8 cellular contexts compared by ENCODE assay signal in the genomic region with DNA sequence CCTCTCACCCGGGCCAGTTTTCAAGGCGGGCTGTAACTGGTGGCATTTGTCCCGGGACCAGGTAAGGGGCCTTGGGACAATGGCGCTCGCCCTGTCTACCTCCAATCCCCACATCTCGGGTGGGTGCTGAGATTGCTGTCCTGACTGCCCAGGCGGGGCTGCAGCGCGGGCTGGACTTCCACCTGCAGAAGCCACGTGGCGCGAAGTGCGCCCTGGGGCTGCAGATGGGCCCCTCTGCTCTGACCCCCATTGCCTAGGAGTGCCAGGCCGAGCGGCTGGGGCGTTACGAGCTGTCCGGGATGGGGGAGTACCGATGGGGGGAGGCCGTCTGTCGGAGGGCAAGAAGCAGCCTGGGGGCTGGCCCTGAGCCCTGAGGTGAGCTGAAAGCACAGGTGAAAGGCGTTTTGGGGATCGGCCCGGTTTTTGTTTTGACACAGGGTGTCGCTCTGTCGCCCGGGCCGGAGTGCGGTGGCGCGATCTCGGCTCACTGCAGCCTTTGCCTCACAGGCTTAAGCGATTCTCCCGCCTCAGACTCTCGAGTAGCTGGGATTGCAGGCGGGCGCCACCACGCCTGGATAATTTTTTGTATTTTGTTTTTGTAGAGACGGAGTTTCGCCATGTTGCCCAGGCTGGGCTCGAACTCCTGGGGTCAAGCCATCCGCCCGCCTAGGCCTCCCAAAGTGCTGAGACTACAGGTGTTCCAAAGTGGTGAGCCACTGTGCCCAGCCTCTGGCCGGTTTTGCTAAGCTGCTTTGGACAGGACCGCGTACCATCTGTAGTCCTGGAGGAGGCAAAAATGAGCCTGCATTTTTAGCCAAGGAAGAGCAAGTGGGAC. TPM values are rescaled to one million over a fixed set of nuclear protein-coding genes. Genes with fewer than 3 reads are reported as not detected.
DNase-seq lines count a peak whose midpoint lies in the region; ATAC-seq and TF ChIP-seq lines count a peak whose summit lies in the region.

SFXN2 (plus strand) TSS at position 16 of the 835 bp plus-strand sequence. CDS start 12,001 bp downstream, outside the sequence.

- ATAC-seq in GM19035 (IDR thresholded peaks at IDR 0.05; ENCODE audit: unreplicated experiment) (peak; percentile 30), HG03521 (IDR thresholded peaks at IDR 0.05; ENCODE audit: unreplicated experiment) (peak; percentile 18), thoracic aorta (ENCODE audit: insufficient number of reproducible peaks, low FRiP score, low read depth) (no peak)

- H3K27ac Mint-ChIP-seq in nephron progenitor cell: peak within 1 kb of the TSS; percentile 95

- peaks cover 68 to 82% (median 79%) of the 10 kb centered on the region in 10 experiments for H3K4me1 ChIP-seq in BLaER1 treated with 17β-estradiol and CSF1 and Interleukin-3, amounts not matched to agents 10 nM and 100 nM
- peaks cover 12 to 19% of the 10 kb centered on the region in 2 donors for H3K4me1 ChIP-seq in thoracic aorta (ENCODE audit: control insufficient read depth in 1 of 2, low read depth in 2 of 2)

- H3K27me3 ChIP-seq in BLaER1 treated with 17β-estradiol and CSF1 and Interleukin-3, amounts not matched to agents 10 nM and 100 nM: no peaks in the 10 kb centered on the region
- H3K27me3 ChIP-seq in WERI-Rb-1 (ENCODE audit: insufficient read depth, low read depth, severe bottlenecking) (no peaks in the 10 kb centered on the region), thoracic aorta (replicated peaks; ENCODE audit: insufficient read depth) (no peaks in the 10 kb centered on the region)

- H3K27me3 Mint-ChIP-seq in nephron progenitor cell (ENCODE audit: low read depth, poor library complexity): peaks cover 2% of the 10 kb centered on the region

- H3K4me1 Mint-ChIP-seq in nephron progenitor cell: peaks cover 74% of the 10 kb centered on the region

- peaks cover 0 to 9% (median 0%) of the 10 kb centered on the region in 11 experiments; a peak in 3 of 22 replicates for H4K20me1 ChIP-seq in BLaER1 treated with 17β-estradiol and CSF1 and Interleukin-3, amounts not matched to agents 10 nM and 100 nM

- peak within 1 kb of the TSS; percentile 39 to 90 (median 82) for H3K27ac ChIP-seq in BLaER1 treated with 17β-estradiol and CSF1 and Interleukin-3, amounts not matched to agents 10 nM and 100 nM
- peak within 1 kb of the TSS; percentile 86 for H3K27ac ChIP-seq in WERI-Rb-1
- H3K27ac ChIP-seq in thoracic aorta: peak within 1 kb of the TSS; percentile 51 to 68

- no peaks in the 10 kb centered on the region for H3K9me3 Mint-ChIP-seq in nephron progenitor cell

- H3K9me3 ChIP-seq in BLaER1 treated with 17β-estradiol and CSF1 and Interleukin-3, amounts not matched to agents 10 nM and 100 nM (replicated peaks in 1 of 11): no peaks in the 10 kb centered on the region
- H3K9me3 ChIP-seq in WERI-Rb-1 (ENCODE audit: severe bottlenecking) (no peaks in the 10 kb centered on the region), thoracic aorta (no peaks in the 10 kb centered on the region)

- peak within 1 kb of the TSS; percentile 77 to 97 (median 84) for H3K4me3 ChIP-seq in BLaER1 treated with 17β-estradiol and CSF1 and Interleukin-3, amounts not matched to agents 10 nM and 100 nM
- H3K4me3 ChIP-seq in WERI-Rb-1 (ENCODE audit: low read depth, low read length): peak within 1 kb of the TSS; percentile 97
- H3K4me3 ChIP-seq in thoracic aorta: peak within 1 kb of the TSS; percentile 85

- DNase-seq in WERI-Rb-1 (peak; percentile 50), dermis blood vessel endothelial cell (peak; percentile 24), nephron progenitor cell (peak; percentile 52), thoracic aorta (ENCODE audit: low spot score) (no peak), NCI-H128 (lab: John Stamatoyannopoulos, UW; ENCODE audit: unreplicated experiment) (no peak)

- peak within 1 kb of the TSS; percentile 95 for H3K4me3 Mint-ChIP-seq in nephron progenitor cell

- peaks cover 0 to 6% (median 0%) of the 10 kb centered on the region in 11 experiments; a peak in 7 of 22 replicates for H3K36me3 ChIP-seq in BLaER1 treated with 17β-estradiol and CSF1 and Interleukin-3, amounts not matched to agents 10 nM and 100 nM
- peaks cover 13% of the 10 kb centered on the region for H3K36me3 ChIP-seq in WERI-Rb-1
- H3K36me3 ChIP-seq in thoracic aorta: no peaks in the 10 kb centered on the region

- peak within 1 kb of the TSS; percentile 89 to 97 (median 93) for H3K4me2 ChIP-seq in BLaER1 treated with 17β-estradiol and CSF1 and Interleukin-3, amounts not matched to agents 10 nM and 100 nM

- no peak for TF ChIP-seq CTCF in WERI-Rb-1 (IDR thresholded peaks at IDR 0.05; ENCODE audit: low read depth, low read length)
- no peak for TF ChIP-seq CTCF in nephron progenitor cell (IDR thresholded peaks at IDR 0.05)
- no peak for TF ChIP-seq CTCF in thoracic aorta (IDR thresholded peaks at IDR 0.05)

- H3K9ac ChIP-seq in BLaER1 treated with 17β-estradiol and CSF1 and Interleukin-3, amounts not matched to agents 10 nM and 100 nM: peak within 1 kb of the TSS; percentile 75 to 88 (median 86)

- peaks cover 4% of the 10 kb centered on the region for H3K36me3 Mint-ChIP-seq in nephron progenitor cell (ENCODE audit: low read depth)

RNA-seq across cellular contexts. Expression of gene SFXN2, which starts in this region (rescaled TPM):
- 7.1 and 13.7 TPM in 2 replicates for total RNA-seq in dermis blood vessel endothelial cell
- total RNA-seq in thoracic aorta: 10 to 100 TPM in 1 of 2 donors, 1 to 10 TPM in 1; 1.6 to 18.3 TPM

Comparison
In these comparisons a context has a peak if more than half of its experiments do, and no peak if none do; other contexts are left out.
1. DNase-seq: peak in WERI-Rb-1 (single experiment), dermis blood vessel endothelial cell (single experiment) and nephron progenitor cell (single experiment); none in thoracic aorta (single experiment) and NCI-H128 (single experiment).
2. Peak in every context shown above with its lines, with median percentiles within 50 percentile points of each other: H3K27ac ChIP-seq and H3K4me3 ChIP-seq.